In genomic region chr1:54221113-54221834, GRCh38 we compare ENCODE assay signal across 11 cellular contexts. TPM values are rescaled to one million over a fixed set of nuclear protein-coding genes. Genes with fewer than 3 reads are reported as not detected.
A peak's percentile ranks its signal among the peaks of the same experiment; 100 is the strongest.
DNase-seq lines count a peak whose midpoint lies in the region; ATAC-seq and TF ChIP-seq lines count a peak whose summit lies in the region.
"Had no signal": no experiment of that assay in that cellular context is flagged by ENCODE, and none has a peak within 500 bp of the region (broad histone marks: within the 10 kb centered on the region; RNA-seq: fewer than 3 reads in every experiment).

No MANE protein-coding gene starts in this region.

- peaks cover 5% of the 10 kb centered on the region for H3K4me1 Mint-ChIP-seq in activated T-cell treated with anti-CD3 and anti-CD28 coated beads, Interleukin-2, amount 50 U/mL, for 24 hours (ENCODE audit: low read depth)
- H3K4me1 Mint-ChIP-seq in activated T-cell treated with anti-CD3 and anti-CD28 coated beads, Interleukin-2, amount 50 U/mL, for 72 hours (ENCODE audit: low read depth) = no peaks in the 10 kb centered on the region
- H3K4me1 Mint-ChIP-seq in activated T-helper 1 cell treated with anti-CD3 and anti-CD28 coated beads, Interleukin-12 subunit alpha, Interleukin-12 subunit beta, Interleukin-2, Interleukin-4 antibody, amounts not matched to agents 30 ng/mL and 10 ng/mL and 1 ng/mL, durations not matched to agents 14 hours and 24 hours and 36 hours (ENCODE audit: low read depth) = no peaks in the 10 kb centered on the region

- intact Hi-C loops in activated T-helper 1 cell treated with anti-CD3 and anti-CD28 coated beads, Interleukin-12 subunit alpha, Interleukin-12 subunit beta, Interleukin-2, Interleukin-4 antibody, amounts not matched to agents 30 ng/mL and 10 ng/mL and 1 ng/mL, durations not matched to agents 14 hours and 24 hours and 36 hours (cut with micrococcal nuclease) = no loop called here
- intact Hi-C loops in lower lobe of right lung (cut with DNase I) (no loop called here), stomach (cut with DNase I; ENCODE audit: low total_unique reads) (no loop called here)

- H3K27me3 Mint-ChIP-seq in activated T-cell treated with anti-CD3 and anti-CD28 coated beads, Interleukin-2, amount 50 U/mL, for 24 hours = no peaks in the 10 kb centered on the region
- no peaks in the 10 kb centered on the region for H3K27me3 Mint-ChIP-seq in activated T-cell treated with anti-CD3 and anti-CD28 coated beads, Interleukin-2, amount 50 U/mL, for 72 hours (ENCODE audit: low read depth)
- no peaks in the 10 kb centered on the region for H3K27me3 Mint-ChIP-seq in activated T-helper 1 cell treated with anti-CD3 and anti-CD28 coated beads, Interleukin-12 subunit alpha, Interleukin-12 subunit beta, Interleukin-2, Interleukin-4 antibody, amounts not matched to agents 30 ng/mL and 10 ng/mL and 1 ng/mL, durations not matched to agents 14 hours and 24 hours and 36 hours (ENCODE audit: insufficient read depth)

- no peak for ATAC-seq in activated T-cell treated with anti-CD3 and anti-CD28 coated beads, Interleukin-2, amount 50 U/mL, for 72 hours (replicated peaks in 1 of 2)
- no peak for ATAC-seq in lower lobe of right lung
- ATAC-seq in GM18511 (IDR thresholded peaks at IDR 0.05; ENCODE audit: unreplicated experiment) = no peak
- ATAC-seq in GM19397 (IDR thresholded peaks at IDR 0.05; ENCODE audit: unreplicated experiment) = no peak

- peak overlapping the region; percentile 42 for H3K27ac Mint-ChIP-seq in activated T-cell treated with anti-CD3 and anti-CD28 coated beads, Interleukin-2, amount 50 U/mL, for 24 hours
- H3K27ac Mint-ChIP-seq in activated T-cell treated with anti-CD3 and anti-CD28 coated beads, Interleukin-2, amount 50 U/mL, for 72 hours = no peak overlapping the region
- peak overlapping the region; percentile 12 for H3K27ac Mint-ChIP-seq in activated T-helper 1 cell treated with anti-CD3 and anti-CD28 coated beads, Interleukin-12 subunit alpha, Interleukin-12 subunit beta, Interleukin-2, Interleukin-4 antibody, amounts not matched to agents 30 ng/mL and 10 ng/mL and 1 ng/mL, durations not matched to agents 14 hours and 24 hours and 36 hours

- no peak overlapping the region for H3K4me3 ChIP-seq in lower lobe of right lung
- H3K4me3 ChIP-seq in stomach = no peak overlapping the region

- H3K36me3 Mint-ChIP-seq in activated T-cell treated with anti-CD3 and anti-CD28 coated beads, Interleukin-2, amount 50 U/mL, for 24 hours (ENCODE audit: low read depth) = peaks cover 88% of the 10 kb centered on the region
- H3K36me3 Mint-ChIP-seq in activated T-cell treated with anti-CD3 and anti-CD28 coated beads, Interleukin-2, amount 50 U/mL, for 72 hours (ENCODE audit: insufficient read depth in 2 of 2) = peaks cover 10 to 20% of the 10 kb centered on the region in 2 donors
- peaks cover 35% of the 10 kb centered on the region for H3K36me3 Mint-ChIP-seq in activated T-helper 1 cell treated with anti-CD3 and anti-CD28 coated beads, Interleukin-12 subunit alpha, Interleukin-12 subunit beta, Interleukin-2, Interleukin-4 antibody, amounts not matched to agents 30 ng/mL and 10 ng/mL and 1 ng/mL, durations not matched to agents 14 hours and 24 hours and 36 hours (ENCODE audit: low read depth)

- DNase-seq in activated T-cell treated with anti-CD3 and anti-CD28 coated beads, Interleukin-2, amount 50 U/mL, for 24 hours = no peak
- DNase-seq in activated T-cell treated with anti-CD3 and anti-CD28 coated beads, Interleukin-2, amount 50 U/mL, for 72 hours = no peak
- DNase-seq in activated T-helper 1 cell treated with anti-CD3 and anti-CD28 coated beads, Interleukin-12 subunit alpha, Interleukin-12 subunit beta, Interleukin-2, Interleukin-4 antibody, amounts not matched to agents 30 ng/mL and 10 ng/mL and 1 ng/mL, durations not matched to agents 14 hours and 24 hours and 36 hours (ENCODE audit: low spot score) = no peak
- DNase-seq in lower lobe of right lung = no peak
- DNase-seq in stomach = no peak
- no peak for DNase-seq in DMS53 treated with DMSO at 0.1 percent for 48 hours (lab: John Stamatoyannopoulos, UW; ENCODE audit: unreplicated experiment)
- DNase-seq: activated CD8-positive, alpha-beta memory T cell treated with anti-CD3 and anti-CD28 coated beads, Interleukin-2, amount 50 U/mL, for 4 hours; T1000 had no signal

- H3K36me3 ChIP-seq in lower lobe of right lung (peaks cover 51% of the 10 kb centered on the region), stomach (peaks cover 34 to 69% (median 57%) of the 10 kb centered on the region in 4 donors)

- H3K9me3 Mint-ChIP-seq in activated T-cell treated with anti-CD3 and anti-CD28 coated beads, Interleukin-2, amount 50 U/mL, for 24 hours = no peaks in the 10 kb centered on the region
- no peaks in the 10 kb centered on the region for H3K9me3 Mint-ChIP-seq in activated T-cell treated with anti-CD3 and anti-CD28 coated beads, Interleukin-2, amount 50 U/mL, for 72 hours
- H3K9me3 Mint-ChIP-seq in activated T-helper 1 cell treated with anti-CD3 and anti-CD28 coated beads, Interleukin-12 subunit alpha, Interleukin-12 subunit beta, Interleukin-2, Interleukin-4 antibody, amounts not matched to agents 30 ng/mL and 10 ng/mL and 1 ng/mL, durations not matched to agents 14 hours and 24 hours and 36 hours = no peaks in the 10 kb centered on the region

- H3K4me1 ChIP-seq in lower lobe of right lung = peaks cover 26% of the 10 kb centered on the region
- H3K4me1 ChIP-seq in stomach = peaks cover 26 to 41% (median 32%) of the 10 kb centered on the region in 4 donors

- H3K27ac ChIP-seq in lower lobe of right lung (peak overlapping the region; percentile 64), stomach (peak overlapping the region in 4 of 5 donors; percentile 30 to 87 (median 78))
- H3K27ac ChIP-seq: neutrophil had no signal

- no peak for TF ChIP-seq POLR2A in stomach (IDR thresholded peaks at IDR 0.05)

- H3K4me3 Mint-ChIP-seq in activated T-cell treated with anti-CD3 and anti-CD28 coated beads, Interleukin-2, amount 50 U/mL, for 24 hours = no peak overlapping the region
- H3K4me3 Mint-ChIP-seq in activated T-cell treated with anti-CD3 and anti-CD28 coated beads, Interleukin-2, amount 50 U/mL, for 72 hours = no peak overlapping the region
- no peak overlapping the region for H3K4me3 Mint-ChIP-seq in activated T-helper 1 cell treated with anti-CD3 and anti-CD28 coated beads, Interleukin-12 subunit alpha, Interleukin-12 subunit beta, Interleukin-2, Interleukin-4 antibody, amounts not matched to agents 30 ng/mL and 10 ng/mL and 1 ng/mL, durations not matched to agents 14 hours and 24 hours and 36 hours

- H3K9me3 ChIP-seq in lower lobe of right lung (no peaks in the 10 kb centered on the region), stomach (no peaks in the 10 kb centered on the region)
- H3K9me3 ChIP-seq: neutrophil had no signal

- no peak for TF ChIP-seq EP300 in stomach (IDR thresholded peaks at IDR 0.05)

- no peak for TF ChIP-seq CTCF in lower lobe of right lung (IDR thresholded peaks at IDR 0.05)
- TF ChIP-seq CTCF in stomach (IDR thresholded peaks at IDR 0.05) = no peak

- H3K27me3 ChIP-seq in lower lobe of right lung (ENCODE audit: low read depth) (no peaks in the 10 kb centered on the region), stomach (no peaks in the 10 kb centered on the region)
- H3K27me3 ChIP-seq: neutrophil had no signal

- 80 to 91% (median 86%) methylated on average over 11 to 12 of the region's 12 CpGs for WGBS in stomach, 5 donors

RNA-seq across cellular contexts. Expression of gene MRPL37, which starts 21.3 kb away (rescaled TPM):
- total RNA-seq in activated T-cell treated with anti-CD3 and anti-CD28 coated beads, Interleukin-2, amount 50 U/mL, for 72 hours = 100 to 1,000 TPM; 150 to 166 TPM
- 145 and 150 TPM in 2 replicates for total RNA-seq in activated T-helper 1 cell treated with anti-CD3 and anti-CD28 coated beads, Interleukin-12 subunit alpha, Interleukin-12 subunit beta, Interleukin-2, Interleukin-4 antibody, amounts not matched to agents 30 ng/mL and 10 ng/mL and 1 ng/mL, durations not matched to agents 14 hours and 24 hours and 36 hours
- total RNA-seq in lower lobe of right lung (41.8 TPM), stomach (100 to 1,000 TPM in 1 of 5 donors, 10 to 100 TPM in 4; 24.8 to 111 (median 47.2) TPM)
- 10 to 100 TPM; 47.6 to 57.7 (median 54.2) TPM for polyA plus RNA-seq in stomach

RNA-seq across cellular contexts. Expression of gene CYB5RL, which starts 21.4 kb away (rescaled TPM):
- total RNA-seq in activated T-cell treated with anti-CD3 and anti-CD28 coated beads, Interleukin-2, amount 50 U/mL, for 72 hours = 10 to 100 TPM in 1 of 2 donors, 1 to 10 TPM in 1; 8.4 to 14.0 TPM
- 8.3 and 11.3 TPM in 2 replicates for total RNA-seq in activated T-helper 1 cell treated with anti-CD3 and anti-CD28 coated beads, Interleukin-12 subunit alpha, Interleukin-12 subunit beta, Interleukin-2, Interleukin-4 antibody, amounts not matched to agents 30 ng/mL and 10 ng/mL and 1 ng/mL, durations not matched to agents 14 hours and 24 hours and 36 hours
- 9.0 TPM for total RNA-seq in lower lobe of right lung
- total RNA-seq in stomach = 10 to 100 TPM in 2 of 5 donors, 1 to 10 TPM in 3; 1.8 to 10.7 (median 8.5) TPM
- polyA plus RNA-seq in stomach = 1 to 10 TPM; 1.2 to 2.8 (median 2.1) TPM
